ENCODE assay signal across 25 cellular contexts in the genomic region with DNA sequence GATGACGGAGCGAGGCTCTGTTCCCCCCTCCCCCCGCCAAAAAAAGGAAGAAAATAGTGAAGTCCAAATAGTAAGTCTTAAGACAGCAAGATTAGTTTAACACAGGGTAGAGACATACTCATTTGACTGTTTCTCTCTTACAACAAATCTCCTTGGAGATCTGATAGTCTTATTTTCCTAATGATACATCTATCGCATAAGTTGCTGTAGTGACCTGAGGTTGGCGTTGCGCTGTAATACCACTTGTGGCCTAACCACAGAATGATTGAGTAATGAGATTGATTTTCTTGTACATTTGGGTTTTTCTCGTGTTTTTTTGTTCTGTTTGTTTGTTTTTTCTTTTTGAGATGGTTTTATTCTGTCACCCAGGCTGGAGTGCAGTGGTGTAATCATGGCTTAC. TPM values are rescaled to one million over a fixed set of nuclear protein-coding genes. Genes with fewer than 3 reads are reported as not detected.
DNase-seq lines count a peak whose midpoint lies in the region; TF ChIP-seq lines count a peak whose summit lies in the region.
"Had no signal": no experiment of that assay in that cellular context is flagged by ENCODE, and none has a peak within 500 bp of the region (broad histone marks: within the 10 kb centered on the region; RNA-seq: fewer than 3 reads in every experiment).

No MANE protein-coding gene starts in this region.

- H3K27me3 ChIP-seq in sigmoid colon: no peaks in the 10 kb centered on the region
- H3K27me3 ChIP-seq: adrenal gland; BLaER1 treated with 17β-estradiol and CSF1 and Interleukin-3, amounts not matched to agents 10 nM and 100 nM; cardiac muscle cell; foreskin keratinocyte; hepatocyte; neutrophil; uterus had no signal

- 89 to 92% methylated on average over 7 of the region's 7 CpGs for WGBS in sigmoid colon, 2 donors

- no peak overlapping the region for H3K4me3 Mint-ChIP-seq in stimulated activated naive CD8-positive, alpha-beta T cell treated with anti-CD3 and anti-CD28 coated beads, Interleukin-15, Interleukin-2, amounts not matched to agents 100 ng/mL and 50 ng/mL, for 24 hours
- no peak overlapping the region for H3K4me3 Mint-ChIP-seq in osteocyte (ENCODE audit: unreplicated experiment)
- H3K4me3 Mint-ChIP-seq: activated B cell treated with CpG ODN at 0.5 μM for 24 hours had no signal

- no peaks in the 10 kb centered on the region for H3K27me3 Mint-ChIP-seq in stimulated activated naive CD8-positive, alpha-beta T cell treated with anti-CD3 and anti-CD28 coated beads, Interleukin-15, Interleukin-2, amounts not matched to agents 100 ng/mL and 50 ng/mL, for 24 hours
- no peaks in the 10 kb centered on the region for H3K27me3 Mint-ChIP-seq in osteocyte (ENCODE audit: unreplicated experiment)
- H3K27me3 Mint-ChIP-seq: activated B cell treated with CpG ODN at 0.5 μM for 24 hours had no signal

- peak overlapping the region; percentile 45 for H3K27ac Mint-ChIP-seq in stimulated activated naive CD8-positive, alpha-beta T cell treated with anti-CD3 and anti-CD28 coated beads, Interleukin-15, Interleukin-2, amounts not matched to agents 100 ng/mL and 50 ng/mL, for 24 hours
- no peak overlapping the region for H3K27ac Mint-ChIP-seq in osteocyte (ENCODE audit: unreplicated experiment)
- H3K27ac Mint-ChIP-seq: activated B cell treated with CpG ODN at 0.5 μM for 24 hours had no signal

- DNase-seq in activated CD4-positive, alpha-beta T cell treated with anti-CD3 and anti-CD28 coated beads for 48 hours: peak; percentile 16
- no peak for DNase-seq in activated CD4-positive, alpha-beta T cell treated with anti-CD3 and anti-CD28 coated beads, Interleukin-2, amount 50 U/mL, for 48 hours
- DNase-seq in NOMO-1 treated with dmso at 0.1 percent for 144 hours (lab: John Stamatoyannopoulos, UW; ENCODE audit: unreplicated experiment) (peak; percentile 14), choroid plexus epithelial cell (ENCODE audit: low read depth) (peak; percentile 75), osteocyte (ENCODE audit: extremely low spot score, unreplicated experiment) (no peak), sigmoid colon (no peak), NCI-H2107 (lab: John Stamatoyannopoulos, UW) (no peak)
- DNase-seq: activated B cell treated with CpG ODN at 0.5 μM for 24 hours; adrenal gland; dermis blood vessel endothelial cell; DMS 273 treated with DMSO at 0.1 percent for 48 hours; foreskin keratinocyte; GF-D8; lower lobe of right lung; NCI-H1048; NCI-H2029 treated with DMSO at 0.1 percent for 48 hours; stimulated activated CD4-positive, alpha-beta T cell treated with anti-CD3 and anti-CD28 coated beads, Interleukin-4, amount 100 ng/mL, for 4 hours; substantia nigra; uterus had no signal

- TF ChIP-seq CTCF in choroid plexus epithelial cell (conservative IDR thresholded peaks at IDR 0.05; ENCODE audit: low read depth, low read length) (no peak), osteocyte (IDR thresholded peaks at IDR 0.05) (no peak), sigmoid colon (IDR thresholded peaks at IDR 0.05) (no peak)

- H3K27ac ChIP-seq in sigmoid colon: no peak overlapping the region
- H3K27ac ChIP-seq: A549; adrenal gland; BLaER1 treated with 17β-estradiol and CSF1 and Interleukin-3, amounts not matched to agents 10 nM and 100 nM; cardiac muscle cell; foreskin keratinocyte; hepatocyte; lower lobe of right lung; neutrophil; uterus had no signal

- H3K36me3 ChIP-seq in sigmoid colon: peaks cover 0 to 76% (median 7%) of the 10 kb centered on the region in 4 donors
- H3K36me3 ChIP-seq: uterus had no signal

- no peak for TF ChIP-seq EP300 in sigmoid colon (IDR thresholded peaks at IDR 0.05)

- TF ChIP-seq POLR2A in sigmoid colon (IDR thresholded peaks at IDR 0.05): no peak

- H3K36me3 Mint-ChIP-seq in stimulated activated naive CD8-positive, alpha-beta T cell treated with anti-CD3 and anti-CD28 coated beads, Interleukin-15, Interleukin-2, amounts not matched to agents 100 ng/mL and 50 ng/mL, for 24 hours (ENCODE audit: low read depth): peaks cover 53% of the 10 kb centered on the region
- H3K36me3 Mint-ChIP-seq in osteocyte (ENCODE audit: unreplicated experiment): peaks cover 40% of the 10 kb centered on the region

- peaks cover 21% of the 10 kb centered on the region for H3K4me1 Mint-ChIP-seq in stimulated activated naive CD8-positive, alpha-beta T cell treated with anti-CD3 and anti-CD28 coated beads, Interleukin-15, Interleukin-2, amounts not matched to agents 100 ng/mL and 50 ng/mL, for 24 hours (ENCODE audit: low read depth)
- no peaks in the 10 kb centered on the region for H3K4me1 Mint-ChIP-seq in osteocyte (ENCODE audit: unreplicated experiment)
- H3K4me1 Mint-ChIP-seq: activated B cell treated with CpG ODN at 0.5 μM for 24 hours had no signal

- no peak overlapping the region for H3K4me3 ChIP-seq in choroid plexus epithelial cell (ENCODE audit: low read depth, low read length)
- no peak overlapping the region for H3K4me3 ChIP-seq in sigmoid colon
- H3K4me3 ChIP-seq: A549; adrenal gland; BLaER1 treated with 17β-estradiol and CSF1 and Interleukin-3, amounts not matched to agents 10 nM and 100 nM; cardiac muscle cell; hepatocyte; lower lobe of right lung; uterus had no signal

- no peaks in the 10 kb centered on the region for H3K9me3 Mint-ChIP-seq in stimulated activated naive CD8-positive, alpha-beta T cell treated with anti-CD3 and anti-CD28 coated beads, Interleukin-15, Interleukin-2, amounts not matched to agents 100 ng/mL and 50 ng/mL, for 24 hours
- H3K9me3 Mint-ChIP-seq in osteocyte (ENCODE audit: unreplicated experiment): no peaks in the 10 kb centered on the region
- H3K9me3 Mint-ChIP-seq: activated B cell treated with CpG ODN at 0.5 μM for 24 hours had no signal

- H3K9me3 ChIP-seq in sigmoid colon: no peaks in the 10 kb centered on the region
- H3K9me3 ChIP-seq: A549, adrenal gland, lower lobe of right lung, neutrophil, uterus had no signal

- no peaks in the 10 kb centered on the region for H3K4me1 ChIP-seq in sigmoid colon
- H3K4me1 ChIP-seq: A549; BLaER1 treated with 17β-estradiol and CSF1 and Interleukin-3, amounts not matched to agents 10 nM and 100 nM; foreskin keratinocyte; lower lobe of right lung; uterus had no signal

- intact Hi-C loops in sigmoid colon (cut with DNase I): no loop called here

RNA-seq across cellular contexts. Expression of a gene that starts 27.2 kb away (rescaled TPM):
- total RNA-seq in osteocyte: 146 and 165 TPM in 2 replicates
- 100 to 1,000 TPM in 3 of 4 donors, 10 to 100 TPM in 1; 96.1 to 133 (median 110) TPM for total RNA-seq in sigmoid colon
- polyA plus RNA-seq in sigmoid colon: 100 to 1,000 TPM in 1 of 3 donors, 10 to 100 TPM in 2; 51.7 to 124 (median 69.4) TPM

RNA-seq across cellular contexts. Expression of a gene that starts 48.4 kb away (rescaled TPM):
- total RNA-seq in osteocyte (8.7 and 9.0 TPM in 2 replicates), sigmoid colon (10 to 100 TPM in 2 of 4 donors, 1 to 10 TPM in 2; 7.1 to 21.8 (median 11.4) TPM)
- polyA plus RNA-seq in sigmoid colon: 100 to 1,000 TPM in 1 of 3 donors, 10 to 100 TPM in 2; 78.9 to 188 (median 91.9) TPM

Comparison
In these comparisons a context has a peak if more than half of its experiments do, and no peak if none do; other contexts are left out.
1. DNase-seq: peak in activated CD4-positive, alpha-beta T cell treated with anti-CD3 and anti-CD28 coated beads for 48 hours (single experiment), NOMO-1 treated with dmso at 0.1 percent for 144 hours (single experiment) and choroid plexus epithelial cell (single experiment); none in activated CD4-positive, alpha-beta T cell treated with anti-CD3 and anti-CD28 coated beads, Interleukin-2, amount 50 U/mL, for 48 hours (0 of 2), osteocyte (single experiment), sigmoid colon (single experiment) and NCI-H2107 (single experiment).